ENCODE assay signal across 8 cellular contexts in genomic region chr5:141940695-141941271, GRCh38. TPM values are rescaled to one million over a fixed set of nuclear protein-coding genes. Genes with fewer than 3 reads are reported as not detected.
DNase-seq lines count a peak whose midpoint lies in the region; ATAC-seq and TF ChIP-seq lines count a peak whose summit lies in the region.

No MANE protein-coding gene starts in this region.

- no peaks in the 10 kb centered on the region for H4K20me1 ChIP-seq in fibroblast of lung (ENCODE audit: control insufficient read depth, extremely low read depth, insufficient read depth, low read length)

- H3K9me3 ChIP-seq in SK-N-MC (ENCODE audit: low read depth, low read length) = no peaks in the 10 kb centered on the region
- no peaks in the 10 kb centered on the region for H3K9me3 ChIP-seq in fibroblast of lung (ENCODE audit: control insufficient read depth, insufficient read depth, low read depth, low read length)
- H3K9me3 ChIP-seq in sigmoid colon = no peaks in the 10 kb centered on the region

- H3K9ac ChIP-seq in SK-N-MC (ENCODE audit: insufficient read length) (no peak overlapping the region), fibroblast of lung (ENCODE audit: insufficient read depth, low read length) (no peak overlapping the region)

- TF ChIP-seq POLR2A in sigmoid colon (IDR thresholded peaks at IDR 0.05) = no peak

- 48 to 52% methylated on average over 6 of the region's 6 CpGs for WGBS in sigmoid colon, 2 donors

- H2AFZ ChIP-seq in fibroblast of lung (ENCODE audit: low read length) = no peak overlapping the region

- no peak for ATAC-seq in HG03354 (IDR thresholded peaks at IDR 0.05; ENCODE audit: poor library complexity, severe bottlenecking, unreplicated experiment)
- ATAC-seq in HG03342 (IDR thresholded peaks at IDR 0.05; ENCODE audit: unreplicated experiment) = no peak

- no peak for TF ChIP-seq EP300 in sigmoid colon (IDR thresholded peaks at IDR 0.05)

- intact Hi-C loops in sigmoid colon (cut with DNase I) = no loop called here

- H3K27ac ChIP-seq in SK-N-MC = peak overlapping the region; percentile 36; the same call in 1 of the 2 replicates
- H3K27ac ChIP-seq in fibroblast of lung (ENCODE audit: insufficient read depth, low read length) = no peak overlapping the region
- H3K27ac ChIP-seq in sigmoid colon = peak overlapping the region in 3 of 4 donors; percentile 17 to 37 (median 30)

- H3K36me3 ChIP-seq in SK-N-MC (ENCODE audit: insufficient read depth, low read length) (peaks cover 11% of the 10 kb centered on the region; the same call in 1 of the 2 replicates), fibroblast of lung (ENCODE audit: control insufficient read depth, insufficient read depth, low read length) (peaks cover 10% of the 10 kb centered on the region), sigmoid colon (peaks cover 12 to 43% (median 24%) of the 10 kb centered on the region in 4 donors)

- H3K4me3 ChIP-seq in SK-N-MC = no peak overlapping the region
- no peak overlapping the region for H3K4me3 ChIP-seq in fibroblast of lung (replicated peaks in 1 of 4; ENCODE audit: control extremely low read depth in 1 of 4, insufficient read depth in 1 of 4, low read depth in 3 of 4, low read length in 4 of 4)
- no peak overlapping the region for H3K4me3 ChIP-seq in sigmoid colon

- H3K27me3 ChIP-seq in fibroblast of lung (ENCODE audit: control insufficient read depth, insufficient read depth, low read length) (no peaks in the 10 kb centered on the region), sigmoid colon (no peaks in the 10 kb centered on the region)

- no peak overlapping the region for H3K4me2 ChIP-seq in fibroblast of lung (ENCODE audit: extremely low read depth, insufficient read depth, low read length)

- TF ChIP-seq CTCF in fibroblast of lung (conservative IDR thresholded peaks at IDR 0.05 in 1 of 2, IDR thresholded peaks at IDR 0.05 in 1 of 2; ENCODE audit: low read depth in 1 of 2, low read length in 2 of 2) = peak; percentile 16 to 30
- no peak for TF ChIP-seq CTCF in sigmoid colon (IDR thresholded peaks at IDR 0.05)

- H3K4me1 ChIP-seq in fibroblast of lung (ENCODE audit: control insufficient read depth, extremely low read depth, insufficient read depth, low read length) (peaks cover 7% of the 10 kb centered on the region), sigmoid colon (peaks cover 0 to 16% (median 6%) of the 10 kb centered on the region in 4 donors)

- DNase-seq in EL (peak; percentile 18), SK-N-MC (ENCODE audit: low read depth, low spot score) (no peak), fibroblast of lung (ENCODE audit: low read depth in 2 of 2) (peak; percentile 36 to 67), sigmoid colon (no peak), DMS79 (lab: John Stamatoyannopoulos, UW) (no peak)
- DNase-seq in stimulated activated naive CD4-positive, alpha-beta T cell treated with Interleukin-2 at 50 U/mL for 16 hours (lab: John Stamatoyannopoulos, UW) = no peak

- H3K79me2 ChIP-seq in fibroblast of lung (ENCODE audit: control insufficient read depth, insufficient read depth, low read length) = no peaks in the 10 kb centered on the region

RNA-seq across cellular contexts. Expression of gene DELE1, which starts 17.1 kb away (rescaled TPM):
- total RNA-seq in fibroblast of lung (30.6 and 38.6 TPM in 2 replicates), sigmoid colon (10 to 100 TPM; 47.7 to 88.3 (median 69.1) TPM)
- polyA plus RNA-seq in fibroblast of lung (34.0 and 40.5 TPM in 2 replicates), sigmoid colon (10 to 100 TPM; 34.2 to 52.6 (median 41.2) TPM)
- polyA plus RNA-seq in fibroblast of lung (2012) = 37.7 and 37.9 TPM in 2 replicates
- 72.8 and 108 TPM in 2 replicates for polyA minus RNA-seq in fibroblast of lung (ENCODE audit: low replicate concordance)

RNA-seq across cellular contexts. Expression of gene PCDH12, which starts 17.2 kb away (rescaled TPM):
- under 0.01 TPM in 1 of 2 replicates, not detected in the other for total RNA-seq in fibroblast of lung
- 0.01 and 0.02 TPM in 2 replicates for polyA plus RNA-seq in fibroblast of lung
- 0.03 and 0.05 TPM in 2 replicates for polyA plus RNA-seq in fibroblast of lung (2012)
- 0.24 TPM in 1 of 2 replicates, not detected in the other for polyA minus RNA-seq in fibroblast of lung (ENCODE audit: low replicate concordance)
- total RNA-seq in sigmoid colon = 1 to 10 TPM in 3 of 4 donors, under 1 TPM in 1; 0.55 to 6.2 (median 2.9) TPM
- under 1 TPM; 0.23 to 0.69 (median 0.60) TPM for polyA plus RNA-seq in sigmoid colon

RNA-seq across cellular contexts. Expression of gene RNF14, which starts 28.1 kb away (rescaled TPM):
- 49.1 and 62.9 TPM in 2 replicates for total RNA-seq in fibroblast of lung
- polyA plus RNA-seq in fibroblast of lung = 53.1 and 65.3 TPM in 2 replicates
- 51.9 and 63.9 TPM in 2 replicates for polyA plus RNA-seq in fibroblast of lung (2012)
- 62.5 and 74.9 TPM in 2 replicates for polyA minus RNA-seq in fibroblast of lung (ENCODE audit: low replicate concordance)
- 10 to 100 TPM; 30.7 to 70.1 (median 53.5) TPM for total RNA-seq in sigmoid colon
- 10 to 100 TPM; 31.5 to 43.2 (median 42.6) TPM for polyA plus RNA-seq in sigmoid colon

Comparison
In these comparisons a context has a peak if more than half of its experiments do, and no peak if none do; other contexts are left out.
1. DNase-seq: peak in EL (single experiment) and fibroblast of lung (2 of 2); none in SK-N-MC (single experiment), sigmoid colon (single experiment), DMS79 (single experiment) and stimulated activated naive CD4-positive, alpha-beta T cell treated with Interleukin-2 at 50 U/mL for 16 hours (single experiment).
2. CTCF ChIP-seq: peak in fibroblast of lung (2 of 2); none in sigmoid colon (0 of 4).